In genomic region chr17:6546069-6546718, GRCh38 we compare ENCODE assay signal across 15 cellular contexts. TPM values are rescaled to one million over a fixed set of nuclear protein-coding genes. Genes with fewer than 3 reads are reported as not detected.
DNase-seq lines count a peak whose midpoint lies in the region; ATAC-seq, FAIRE-seq and TF ChIP-seq lines count a peak whose summit lies in the region.
"Had no signal": no experiment of that assay in that cellular context is flagged by ENCODE, and none has a peak within 500 bp of the region (broad histone marks: within the 10 kb centered on the region; RNA-seq: fewer than 3 reads in every experiment).

No MANE protein-coding gene starts in this region.

- no peaks in the 10 kb centered on the region for H3K9me3 ChIP-seq in PC-3 (ENCODE audit: low read length)
- H3K9me3 ChIP-seq in spleen, result no peaks in the 10 kb centered on the region
- no peaks in the 10 kb centered on the region for H3K9me3 ChIP-seq in endodermal cell (ENCODE audit: control insufficient read depth, low read length)
- H3K9me3 ChIP-seq: neutrophil, thyroid gland had no signal

- H2AFZ ChIP-seq in PC-3 (ENCODE audit: low read length), result no peak overlapping the region
- H2AFZ ChIP-seq: hepatocyte had no signal

- 53 to 75% (median 63%) methylated on average over 7 to 10 of the region's 10 CpGs for WGBS in spleen, 5 donors
- 89 to 93% methylated on average over 9 to 10 of the region's 10 CpGs for WGBS in endodermal cell (ENCODE audit: insufficient coverage in 1 of 2, insufficient read length in 1 of 2), 2 experiments

- FAIRE-seq in urothelium cell line (lab: Jason Lieb, UNC), result no peak

- no peaks in the 10 kb centered on the region for H3K9me3 Mint-ChIP-seq in endodermal cell

- H3K27ac Mint-ChIP-seq in endodermal cell, result no peak overlapping the region
- H3K27ac Mint-ChIP-seq: T-helper 17 cell had no signal

- no peaks in the 10 kb centered on the region for H3F3A ChIP-seq in PC-3 (ENCODE audit: low read length, unreplicated experiment)

- no TSS peak for BruUV-seq in PC-3 (replicated peaks; lab: Mats Ljungman, UMichigan)

- no peak for TF ChIP-seq CTCF in GM13976 (IDR thresholded peaks at IDR 0.05; ENCODE audit: borderline replicate concordance, control extremely low read depth, extremely low read depth, insufficient read depth, missing control alignments)
- TF ChIP-seq CTCF in PC-3 (conservative IDR thresholded peaks at IDR 0.05; ENCODE audit: low read depth, low read length), result no peak
- no peak for TF ChIP-seq CTCF in dorsolateral prefrontal cortex (IDR thresholded peaks at IDR 0.05 in 54 of 56, conservative IDR thresholded peaks at IDR 0.05 in 2 of 56; ENCODE audit: low read depth in 1 of 56, partially characterized antibody in 56 of 56)
- TF ChIP-seq CTCF in spleen (IDR thresholded peaks at IDR 0.05 in 8 of 11, conservative IDR thresholded peaks at IDR 0.05 in 3 of 11), result no peak
- no peak for TF ChIP-seq CTCF in endodermal cell (conservative IDR thresholded peaks at IDR 0.05)

- DNase-seq in GM13976 (ENCODE audit: low spot score) (peak; percentile 48), PC-3 (peak; percentile 22), dorsolateral prefrontal cortex (peak in 3 of 10 donors; percentile 50 to 70 (median 50)), spleen (no peak), urothelium cell line (ENCODE audit: low spot score) (no peak), endodermal cell (no peak), left cardiac atrium (no peak)
- DNase-seq in activated CD8-positive, alpha-beta memory T cell treated with anti-CD3 and anti-CD28 coated beads, Interleukin-2, amount 50 U/mL, for 48 hours, result no peak
- DNase-seq: NCI-H1105, NCI-H510A, T-helper 17 cell, thyroid gland had no signal

- in situ Hi-C loops in GM13976 (cut with MboI; ENCODE audit: low sequenced_read_pairs, unreplicated experiment), result no loop called here

- H3K4me3 ChIP-seq in PC-3 (ENCODE audit: low read length) (no peak overlapping the region), dorsolateral prefrontal cortex (no peak overlapping the region), spleen (no peak overlapping the region), endodermal cell (ENCODE audit: low read length) (no peak overlapping the region)
- H3K4me3 ChIP-seq: cardiac muscle cell, hepatocyte, thyroid gland had no signal

- H3K27me3 ChIP-seq in PC-3 (ENCODE audit: low read length), result no peaks in the 10 kb centered on the region
- H3K27me3 ChIP-seq in dorsolateral prefrontal cortex, result no peaks in the 10 kb centered on the region
- H3K27me3 ChIP-seq in spleen (replicated peaks in 1 of 7), result no peaks in the 10 kb centered on the region
- no peaks in the 10 kb centered on the region for H3K27me3 ChIP-seq in endodermal cell (ENCODE audit: control insufficient read depth, insufficient read depth, low read length, poor library complexity, severe bottlenecking)
- H3K27me3 ChIP-seq: cardiac muscle cell, hepatocyte, thyroid gland had no signal

- intact Hi-C loops in PC-3 (cut with micrococcal nuclease) (no loop called here), dorsolateral prefrontal cortex (cut with DNase I) (no loop called here), spleen (cut with DNase I; ENCODE audit: low total_unique reads) (no loop called here), left cardiac atrium (cut with DNase I) (no loop called here)

- H3K4me1 Mint-ChIP-seq in endodermal cell, result no peaks in the 10 kb centered on the region

- no peak overlapping the region for H3K4me2 ChIP-seq in PC-3 (ENCODE audit: low read length)
- H3K4me2 ChIP-seq: hepatocyte had no signal

- H3K27ac ChIP-seq in PC-3 (ENCODE audit: low read length), result no peak overlapping the region
- peak overlapping the region in 51 of 59 donors; percentile 24 to 92 (median 71) for H3K27ac ChIP-seq in dorsolateral prefrontal cortex
- H3K27ac ChIP-seq in spleen, result peak overlapping the region in 5 of 8 donors; percentile 1 to 51 (median 33)
- H3K27ac ChIP-seq in endodermal cell (ENCODE audit: low read depth, low read length), result no peak overlapping the region
- H3K27ac ChIP-seq: cardiac muscle cell, hepatocyte, neutrophil, thyroid gland had no signal

- POLR2A ChIA-PET in PC-3 (lab: Charles Lee; ENCODE audit: unreplicated experiment), result no interaction called here

- H3K36me3 ChIP-seq in PC-3 (ENCODE audit: low read depth, low read length) (no peaks in the 10 kb centered on the region), spleen (peaks cover 0 to 51% (median 0%) of the 10 kb centered on the region in 6 donors), endodermal cell (ENCODE audit: control insufficient read depth, insufficient read depth, low read length) (no peaks in the 10 kb centered on the region)
- H3K36me3 ChIP-seq: cardiac muscle cell, neutrophil, thyroid gland had no signal

- no peak overlapping the region for H3K4me3 Mint-ChIP-seq in endodermal cell
- H3K4me3 Mint-ChIP-seq: T-helper 17 cell had no signal

- H3K9ac ChIP-seq in PC-3 (ENCODE audit: low read length) (no peak overlapping the region), endodermal cell (ENCODE audit: extremely low read depth, low read length, poor library complexity, severe bottlenecking) (no peak overlapping the region)

- no peaks in the 10 kb centered on the region for H3K27me3 Mint-ChIP-seq in endodermal cell (ENCODE audit: insufficient read depth)

- TF ChIP-seq POLR2A in spleen (IDR thresholded peaks at IDR 0.05), result no peak

- H3K36me3 Mint-ChIP-seq in endodermal cell (ENCODE audit: low read depth), result no peaks in the 10 kb centered on the region

- ATAC-seq in PC-3 (peak; percentile 16; the same call in 1 of the 2 replicates), left cardiac atrium (no peak)
- ATAC-seq: T-helper 17 cell had no signal

- CTCF ChIA-PET in PC-3 (lab: Charles Lee), result no interaction called here

- H3K4me1 ChIP-seq in PC-3 (ENCODE audit: insufficient read depth, low read length) (peaks cover 21% of the 10 kb centered on the region; the same call in 1 of the 2 replicates), spleen (peaks cover 10 to 92% (median 33%) of the 10 kb centered on the region in 6 donors), endodermal cell (ENCODE audit: control insufficient read depth, insufficient read depth, low read length) (no peaks in the 10 kb centered on the region)

- H3K79me2 ChIP-seq in PC-3 (ENCODE audit: low read length), result no peaks in the 10 kb centered on the region
- H3K79me2 ChIP-seq: hepatocyte had no signal

- no peaks in the 10 kb centered on the region for H3K9me2 ChIP-seq in PC-3 (replicated peaks; ENCODE audit: low read length)

- H4K20me1 ChIP-seq in PC-3 (ENCODE audit: low read length), result no peaks in the 10 kb centered on the region

RNA-seq across cellular contexts. Expression of gene PITPNM3, which starts 10.2 kb away (rescaled TPM):
- total RNA-seq in PC-3 (2014; rRNA removed), result 7.1 and 9.7 TPM in 2 replicates
- 10 to 100 TPM; 17.0 to 92.1 (median 61.9) TPM for total RNA-seq in dorsolateral prefrontal cortex
- 100 to 1,000 TPM in 6 of 7 donors, 10 to 100 TPM in 1; 51.9 to 215 (median 140) TPM for total RNA-seq in spleen
- 10 to 100 TPM in 1 of 3 donors, 1 to 10 TPM in 2; 5.4 to 63.3 (median 9.1) TPM for polyA plus RNA-seq in spleen
- 1 to 10 TPM; 1.8 to 2.7 TPM for total RNA-seq in endodermal cell
- 1.1 TPM for polyA plus RNA-seq in endodermal cell (2013, experiment 1 of 2)
- 1.3 TPM for polyA plus RNA-seq in endodermal cell (2013, experiment 2 of 2)
- total RNA-seq in left cardiac atrium, result 1 to 10 TPM; 3.1 to 3.4 TPM

Comparison
In these comparisons a context has a peak if more than half of its experiments do, and no peak if none do; other contexts are left out.
1. DNase-seq: peak in GM13976 (single experiment) and PC-3 (single experiment); none in spleen (single experiment), urothelium cell line (single experiment), activated CD8-positive, alpha-beta memory T cell treated with anti-CD3 and anti-CD28 coated beads, Interleukin-2, amount 50 U/mL, for 48 hours (single experiment), endodermal cell (single experiment) and left cardiac atrium (single experiment).
2. H3K27ac ChIP-seq: peak in dorsolateral prefrontal cortex (51 of 59) and spleen (5 of 8); none in PC-3 (single experiment) and endodermal cell (single experiment).